ENCODE assay signal across 12 cellular contexts in genomic region chr4:185567828-185568442, GRCh38. TPM values are rescaled to one million over a fixed set of nuclear protein-coding genes. Genes with fewer than 3 reads are reported as not detected.
DNase-seq lines count a peak whose midpoint lies in the region; ATAC-seq and TF ChIP-seq lines count a peak whose summit lies in the region.
"Had no signal": no experiment of that assay in that cellular context is flagged by ENCODE, and none has a peak within 500 bp of the region (broad histone marks: within the 10 kb centered on the region; RNA-seq: fewer than 3 reads in every experiment).

No MANE protein-coding gene starts in this region.

- intact Hi-C loops in A673 (cut with micrococcal nuclease; ENCODE audit: unreplicated experiment): no loop called here
- intact Hi-C loops in ascending aorta (cut with DNase I): loop anchor here (1.0 to 2.0 kb wide), 3 partner anchors 25 to 97 kb away; partner anchors contain the start of genes CCDC110 and PDLIM3
- intact Hi-C loops in right cardiac atrium (cut with DNase I): no loop called here

- H3K79me2 ChIP-seq in trophoblast cell (ENCODE audit: control insufficient read depth, insufficient read depth, low read length, poor library complexity): peaks cover 2% of the 10 kb centered on the region

- POLR2A ChIA-PET in A673 (lab: Charles Lee; ENCODE audit: low non-redundant PET): no interaction called here

- H3K27ac ChIP-seq in A673 (ENCODE audit: low read depth, low read length, poor library complexity, severe bottlenecking) (peak overlapping the region; percentile 29), ascending aorta (peak overlapping the region; percentile 94 to 95), right cardiac atrium (ENCODE audit: low read length) (peak overlapping the region; percentile 91), trophoblast cell (ENCODE audit: low read depth, low read length) (peak overlapping the region; percentile 74)
- H3K27ac ChIP-seq: foreskin keratinocyte, PC-9 had no signal

- H3K9ac ChIP-seq in trophoblast cell (ENCODE audit: low read length): no peak overlapping the region

- peak overlapping the region; percentile 40 for H3K14ac ChIP-seq in trophoblast cell (ENCODE audit: low read length)

- H2AK5ac ChIP-seq in trophoblast cell (ENCODE audit: low read length): no peak overlapping the region

- H4K12ac ChIP-seq in trophoblast cell (ENCODE audit: low read depth, low read length): no peak overlapping the region

- H3K36me3 ChIP-seq in A673 (ENCODE audit: insufficient read depth, low read length, poor library complexity, severe bottlenecking): no peaks in the 10 kb centered on the region
- no peaks in the 10 kb centered on the region for H3K36me3 ChIP-seq in ascending aorta
- no peaks in the 10 kb centered on the region for H3K36me3 ChIP-seq in trophoblast cell (ENCODE audit: control insufficient read depth in 1 of 2, insufficient read depth in 2 of 2, low read length in 2 of 2)

- CTCF ChIA-PET in A673 (lab: Charles Lee): no interaction called here

- 41% methylated on average over 8 of the region's 8 CpGs for WGBS in right cardiac atrium
- no CpG with 5 or more reads among the region's 8 CpGs for WGBS in trophoblast cell (ENCODE audit: extremely low coverage, insufficient coverage, insufficient read length)

- no peak overlapping the region for H3K27ac Mint-ChIP-seq in activated T-cell treated with anti-CD3 and anti-CD28 coated beads, Interleukin-2, amount 50 U/mL, for 24 hours

- H3K4me1 ChIP-seq in A673 (ENCODE audit: insufficient read depth, low read length, poor library complexity, severe bottlenecking): peaks cover 11% of the 10 kb centered on the region
- H3K4me1 ChIP-seq in ascending aorta: peaks cover 17 to 38% of the 10 kb centered on the region in 2 donors
- H3K4me1 ChIP-seq in right cardiac atrium (ENCODE audit: control insufficient read depth, insufficient read depth, low read length): peaks cover 17% of the 10 kb centered on the region
- peaks cover 17 to 20% of the 10 kb centered on the region in 2 experiments for H3K4me1 ChIP-seq in trophoblast cell (ENCODE audit: control insufficient read depth in 1 of 2, insufficient read depth in 2 of 2, low read length in 2 of 2)
- H3K4me1 ChIP-seq: foreskin keratinocyte had no signal

- no peaks in the 10 kb centered on the region for H3K9me3 Mint-ChIP-seq in activated T-cell treated with anti-CD3 and anti-CD28 coated beads, Interleukin-2, amount 50 U/mL, for 24 hours

- H3K4me2 ChIP-seq in trophoblast cell (ENCODE audit: low read length): no peak overlapping the region
- H3K4me2 ChIP-seq: PC-9 had no signal

- H3K36me3 Mint-ChIP-seq in activated T-cell treated with anti-CD3 and anti-CD28 coated beads, Interleukin-2, amount 50 U/mL, for 24 hours (ENCODE audit: low read depth): no peaks in the 10 kb centered on the region

- H3K4me3 ChIP-seq in A673 (ENCODE audit: low read depth, low read length, poor library complexity, severe bottlenecking) (no peak overlapping the region), ascending aorta (peak overlapping the region in 1 of 2 donors; percentile 2), right cardiac atrium (ENCODE audit: low read length) (no peak overlapping the region), trophoblast cell (ENCODE audit: low read depth, low read length) (no peak overlapping the region)
- H3K4me3 ChIP-seq: PC-9 had no signal

- peak overlapping the region; percentile 99 for H2BK120ac ChIP-seq in trophoblast cell (ENCODE audit: insufficient read depth, low read length, poor library complexity)

- H3K9me3 ChIP-seq in A673 (ENCODE audit: low read depth, low read length, poor library complexity, severe bottlenecking): no peaks in the 10 kb centered on the region
- no peaks in the 10 kb centered on the region for H3K9me3 ChIP-seq in ascending aorta
- H3K9me3 ChIP-seq in right cardiac atrium (ENCODE audit: control insufficient read depth, low read length): no peaks in the 10 kb centered on the region
- no peaks in the 10 kb centered on the region for H3K9me3 ChIP-seq in trophoblast cell (ENCODE audit: insufficient read depth, low read depth, low read length)

- no peak overlapping the region for H3K18ac ChIP-seq in trophoblast cell (ENCODE audit: low read length)

- peak overlapping the region; percentile 74 for H2AFZ ChIP-seq in trophoblast cell (ENCODE audit: insufficient read depth, low read length, poor library complexity)
- H2AFZ ChIP-seq: PC-9 had no signal

- no peak overlapping the region for H3K4me3 Mint-ChIP-seq in activated T-cell treated with anti-CD3 and anti-CD28 coated beads, Interleukin-2, amount 50 U/mL, for 24 hours

- TF ChIP-seq CTCF in A673 (conservative IDR thresholded peaks at IDR 0.05; ENCODE audit: low read depth, low read length): no peak
- no peak for TF ChIP-seq CTCF in ascending aorta (IDR thresholded peaks at IDR 0.05)

- H4K8ac ChIP-seq in trophoblast cell (ENCODE audit: low read depth, low read length): peak overlapping the region; percentile 81

- no peak overlapping the region for H3K23ac ChIP-seq in trophoblast cell (ENCODE audit: low read length)

- peaks cover 19% of the 10 kb centered on the region for H3K27me3 Mint-ChIP-seq in activated T-cell treated with anti-CD3 and anti-CD28 coated beads, Interleukin-2, amount 50 U/mL, for 24 hours

- H4K91ac ChIP-seq in trophoblast cell (ENCODE audit: low read depth, low read length): peak overlapping the region; percentile 93

- H3K79me1 ChIP-seq in trophoblast cell (ENCODE audit: low read length): peaks cover 24% of the 10 kb centered on the region

- peak overlapping the region; percentile 52 for H2BK5ac ChIP-seq in trophoblast cell (ENCODE audit: low read depth, low read length, poor library complexity)

- ATAC-seq in right cardiac atrium: peak; percentile 75 to 82
- ATAC-seq: foreskin keratinocyte, HCT116 had no signal

- no peaks in the 10 kb centered on the region for H3K4me1 Mint-ChIP-seq in activated T-cell treated with anti-CD3 and anti-CD28 coated beads, Interleukin-2, amount 50 U/mL, for 24 hours (ENCODE audit: low read depth)

- no TSS peak for BruUV-seq in A673 (replicated peaks; lab: Mats Ljungman, UMichigan)

- in situ Hi-C loops in KBM-7 (cut with MboI; ENCODE audit: low pct_unique_long_range_greater_than_20kb, low sequenced_read_pairs): no loop called here

- no peak for DNase-seq in A673 (ENCODE audit: low spot score)
- DNase-seq in ascending aorta (ENCODE audit: low spot score in 2 of 2): peak; percentile 31 to 85
- peak; percentile 86 to 93 (median 92) for DNase-seq in right cardiac atrium
- DNase-seq in trophoblast cell: peak; percentile 67 to 78
- no peak for DNase-seq in activated CD4-positive, alpha-beta T cell treated with anti-CD3 and anti-CD28 coated beads for 4 hours
- no peak for DNase-seq in activated naive CD4-positive, alpha-beta T cell treated with anti-CD3 and anti-CD28 coated beads, Interleukin-2, amount 50 U/mL, for 16 hours
- DNase-seq in activated T-cell treated with anti-CD3 and anti-CD28 coated beads, Interleukin-2, amount 50 U/mL, for 24 hours: no peak
- DNase-seq in KBM-7: no peak
- DNase-seq: foreskin keratinocyte; PC-9; stimulated activated CD4-positive, alpha-beta T cell treated with anti-CD3 and anti-CD28 coated beads, Interleukin-2, amount 100 ng/mL, for 24 hours had no signal

- H3K27me3 ChIP-seq in A673 (replicated peaks; ENCODE audit: insufficient read depth, low read depth, low read length, poor library complexity) (no peaks in the 10 kb centered on the region), ascending aorta (no peaks in the 10 kb centered on the region), right cardiac atrium (ENCODE audit: control insufficient read depth, insufficient read depth) (no peaks in the 10 kb centered on the region), trophoblast cell (ENCODE audit: insufficient read depth, low read length) (no peaks in the 10 kb centered on the region)
- H3K27me3 ChIP-seq: foreskin keratinocyte had no signal

- H2BK12ac ChIP-seq in trophoblast cell (ENCODE audit: low read length): peak overlapping the region; percentile 70

- H3K4ac ChIP-seq in trophoblast cell (ENCODE audit: low read depth, low read length): no peak overlapping the region

RNA-seq across cellular contexts. Expression of gene PDLIM3, which starts 32.6 kb away (rescaled TPM):
- 0.66 TPM in 1 of 2 replicates, not detected in the other for total RNA-seq in A673 (2021)
- 445 TPM for total RNA-seq in ascending aorta
- total RNA-seq in right cardiac atrium: 100 to 1,000 TPM; 267 to 965 (median 293) TPM
- polyA plus RNA-seq in right cardiac atrium: 447 TPM
- polyA plus RNA-seq in trophoblast cell (2013): 19.2 and 19.5 TPM in 2 replicates
- total RNA-seq: foreskin keratinocyte had no signal

Comparison
In these comparisons a context has a peak if more than half of its experiments do, and no peak if none do; other contexts are left out.
1. DNase-seq: peak in ascending aorta (2 of 2), right cardiac atrium (3 of 3) and trophoblast cell (2 of 2); none in A673 (single experiment), activated CD4-positive, alpha-beta T cell treated with anti-CD3 and anti-CD28 coated beads for 4 hours (0 of 2), activated naive CD4-positive, alpha-beta T cell treated with anti-CD3 and anti-CD28 coated beads, Interleukin-2, amount 50 U/mL, for 16 hours (single experiment), activated T-cell treated with anti-CD3 and anti-CD28 coated beads, Interleukin-2, amount 50 U/mL, for 24 hours (single experiment) and KBM-7 (single experiment).
2. H3K27ac ChIP-seq: peak in every context shown above with its lines; median percentile 94 in ascending aorta; 91 in right cardiac atrium; 74 in trophoblast cell; 29 in A673.
3. RNA of gene PDLIM3, which starts 32.6 kb away (total RNA-seq): 445 TPM in ascending aorta (single experiment) and 267 to 965 TPM in right cardiac atrium; 0.66 TPM in A673; every median in the first group is over 100 times any median in the second.